In the genomic region with DNA sequence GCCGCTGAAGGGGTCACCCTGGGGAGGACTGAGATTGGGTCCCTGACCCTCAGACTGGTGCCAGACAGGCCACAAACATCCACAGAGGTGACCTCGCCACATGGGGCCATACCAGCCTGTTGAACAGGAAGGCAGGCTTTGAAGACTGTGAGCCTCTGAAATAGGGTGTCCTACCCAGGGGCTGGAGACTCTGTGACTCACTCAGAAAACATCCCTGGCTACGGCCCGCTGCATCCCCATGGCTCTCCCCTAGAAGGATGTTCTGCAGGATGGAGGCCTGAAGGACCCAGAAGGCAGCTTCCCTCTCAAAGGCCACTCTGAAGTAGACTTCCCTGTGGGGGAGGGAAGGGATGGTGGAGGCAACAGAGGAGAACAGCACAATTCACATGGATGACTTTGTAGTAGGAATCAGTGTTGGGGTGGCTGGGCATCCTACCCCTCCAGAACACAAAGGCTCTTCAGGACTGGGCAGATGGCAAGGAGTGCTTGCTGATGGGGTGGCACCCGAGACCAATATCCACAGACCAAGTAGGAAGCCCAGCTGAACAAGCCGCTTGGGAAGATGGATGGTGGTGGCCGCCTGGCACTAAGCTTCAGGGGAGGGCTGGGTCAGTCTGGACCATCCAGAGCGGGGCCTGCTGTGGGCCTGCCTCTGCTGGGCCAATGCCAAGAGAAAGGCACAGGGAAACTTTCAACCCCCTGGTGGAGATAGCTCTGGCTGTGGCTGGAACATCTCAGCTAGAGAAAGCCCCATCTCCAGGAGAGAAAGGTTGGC, we compare ENCODE assay signal across 13 cellular contexts. TPM values are rescaled to one million over a fixed set of nuclear protein-coding genes. Genes with fewer than 3 reads are reported as not detected.
A peak's percentile ranks its signal among the peaks of the same experiment; 100 is the strongest.
DNase-seq lines count a peak whose midpoint lies in the region; ATAC-seq, FAIRE-seq and TF ChIP-seq lines count a peak whose summit lies in the region.
"Had no signal": no experiment of that assay in that cellular context is flagged by ENCODE, and none has a peak within 500 bp of the region (broad histone marks: within the 10 kb centered on the region; RNA-seq: fewer than 3 reads in every experiment).

No MANE protein-coding gene starts in this region.

- peak; percentile 55 for FAIRE-seq in HTR-8/SVneo (lab: Jason Lieb, UNC)
- FAIRE-seq in bronchial epithelial cell (lab: Jason Lieb, UNC) = peak; percentile 64
- FAIRE-seq: endometrium had no signal

- peak; percentile 18 for DNase-seq in BE2C
- peak; percentile 73 for DNase-seq in HTR-8/SVneo (ENCODE audit: insufficient read length, low spot score)
- peak; percentile 35 for DNase-seq in bronchial epithelial cell (ENCODE audit: low read depth)
- DNase-seq in myocyte (ENCODE audit: low read depth) = peak; percentile 55
- DNase-seq in cerebellar nuclear complex (lab: John Stamatoyannopoulos, UW) = no peak
- DNase-seq in epidermal melanocyte (ENCODE audit: insufficient read length, low spot score) = no peak
- DNase-seq in NCI-H748 treated with DMSO at 0.1 percent for 48 hours (lab: John Stamatoyannopoulos, UW) = no peak
- DNase-seq: COR-L47, Karpas-422 had no signal

- no peaks in the 10 kb centered on the region for H3K36me3 ChIP-seq in BE2C
- H3K36me3 ChIP-seq in bronchial epithelial cell (ENCODE audit: control insufficient read depth, insufficient read depth, low read length) = no peaks in the 10 kb centered on the region
- H3K36me3 ChIP-seq: neural progenitor cell had no signal

- no peak for ATAC-seq in GM21528 (IDR thresholded peaks at IDR 0.05; ENCODE audit: low FRiP score, unreplicated experiment)
- ATAC-seq: HCT116 had no signal

- no peaks in the 10 kb centered on the region for H3K9me3 ChIP-seq in BE2C

- no peaks in the 10 kb centered on the region for H3K4me1 ChIP-seq in BE2C

- H3K27me3 ChIP-seq in BE2C = no peaks in the 10 kb centered on the region
- H3K27me3 ChIP-seq in bronchial epithelial cell (ENCODE audit: control insufficient read depth, insufficient read depth, low read length) = no peaks in the 10 kb centered on the region
- H3K27me3 ChIP-seq: neural progenitor cell had no signal

- TF ChIP-seq CTCF in BE2C (IDR thresholded peaks at IDR 0.05; ENCODE audit: low read depth, low read length) (no peak), bronchial epithelial cell (IDR thresholded peaks at IDR 0.05; ENCODE audit: insufficient read depth, low read length, severe bottlenecking) (no peak)

- H3K4me3 ChIP-seq in BE2C (ENCODE audit: low read depth, low read length) = no peak overlapping the region
- no peak overlapping the region for H3K4me3 ChIP-seq in bronchial epithelial cell (ENCODE audit: low read depth, low read length)
- H3K4me3 ChIP-seq: neural progenitor cell had no signal

RNA-seq across cellular contexts. Expression of gene DUSP7, which starts 37.6 kb away (rescaled TPM):
- 56.0 TPM for polyA plus RNA-seq in BE2C (2012; ENCODE audit: insufficient read depth, insufficient read length, low read depth)
- total RNA-seq in bronchial epithelial cell = 38.2 and 42.4 TPM in 2 replicates
- 8.9 and 12.3 TPM in 2 replicates for total RNA-seq in myocyte
- 10.9 TPM for polyA plus RNA-seq in myocyte (2012)

Comparison
In these comparisons a context has a peak if more than half of its experiments do, and no peak if none do; other contexts are left out.
1. DNase-seq: peak in BE2C (single experiment), HTR-8/SVneo (single experiment), bronchial epithelial cell (single experiment) and myocyte (single experiment); none in cerebellar nuclear complex (0 of 2), epidermal melanocyte (single experiment) and NCI-H748 treated with DMSO at 0.1 percent for 48 hours (single experiment).